In genomic region chr10:14040787-14041631, GRCh38 we compare ENCODE assay signal across 1 cellular context.
TF ChIP-seq lines count a peak whose summit lies in the region.

No MANE protein-coding gene starts in this region.

TF ChIP-seq in IMR-90, 13 proteins besides CTCF, POLR2A, EP300 and RAD21 (continued from another document):
- TF ChIP-seq CHD1 (IDR thresholded peaks at IDR 0.05; ENCODE audit: low read depth, low read length), result no peak
